ENCODE assay signal across 9 cellular contexts in the genomic region with DNA sequence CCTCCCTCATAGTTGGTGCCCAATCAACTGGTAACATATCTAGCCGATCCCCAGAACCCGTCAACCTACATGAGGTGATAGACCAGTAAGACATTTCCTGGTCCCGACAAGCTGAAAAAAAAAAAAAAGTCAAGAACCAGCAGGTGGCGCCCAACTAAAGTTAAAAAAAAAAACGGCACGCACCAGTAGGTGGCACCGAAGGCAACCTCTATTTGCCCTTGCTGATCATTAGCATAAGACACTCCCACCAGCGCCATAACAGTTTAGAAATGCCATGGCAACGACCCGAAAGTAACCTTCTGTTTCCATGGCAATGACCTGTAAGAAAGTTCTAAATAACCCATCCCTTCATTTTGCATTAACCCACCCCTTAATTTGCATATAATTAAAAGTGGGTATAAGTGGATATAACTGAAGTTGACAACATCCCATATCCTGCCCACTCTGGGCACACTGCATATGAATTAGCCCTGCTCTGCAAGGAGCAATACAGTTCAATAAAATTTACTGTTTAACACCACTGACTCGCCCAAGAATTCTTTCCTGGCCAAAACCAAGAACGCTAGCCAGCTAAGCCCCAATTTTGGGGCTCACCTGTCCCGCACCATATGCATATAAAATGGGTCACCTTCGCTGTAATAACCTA.
DNase-seq lines count a peak whose midpoint lies in the region; ATAC-seq, FAIRE-seq and TF ChIP-seq lines count a peak whose summit lies in the region.
"Had no signal": no experiment of that assay in that cellular context is flagged by ENCODE, and none has a peak within 500 bp of the region (broad histone marks: within the 10 kb centered on the region; RNA-seq: fewer than 3 reads in every experiment).

No MANE protein-coding gene starts in this region.

- H3K9ac ChIP-seq in kidney (ENCODE audit: low read length in 2 of 2) = no peak overlapping the region

- intact Hi-C loops in kidney (cut with DNase I) = no loop called here

- no peaks in the 10 kb centered on the region for H3K36me3 Mint-ChIP-seq in activated CD8-positive, alpha-beta memory T cell treated with anti-CD3 and anti-CD28 coated beads, Interleukin-2, amount 10 ng/mL, durations not matched to agents 7 days and 5 days

- H3K27ac Mint-ChIP-seq in activated CD8-positive, alpha-beta memory T cell treated with anti-CD3 and anti-CD28 coated beads, Interleukin-2, amount 10 ng/mL, durations not matched to agents 7 days and 5 days = peak overlapping the region; percentile 79

- no peak overlapping the region for H3K27ac ChIP-seq in kidney (ENCODE audit: low read depth in 2 of 2, low read length in 2 of 2)
- H3K27ac ChIP-seq: ovary had no signal

- no peak overlapping the region for H3K4me3 ChIP-seq in astrocyte of the spinal cord (ENCODE audit: low read depth, low read length)
- no peak overlapping the region for H3K4me3 ChIP-seq in kidney (ENCODE audit: low read length in 2 of 2)
- H3K4me3 ChIP-seq: ovary had no signal

- peak; percentile 23 for ATAC-seq in activated CD8-positive, alpha-beta memory T cell treated with anti-CD3 and anti-CD28 coated beads, Interleukin-2, amount 10 ng/mL, durations not matched to agents 7 days and 5 days
- peak; percentile 90 for ATAC-seq in GM21576 (IDR thresholded peaks at IDR 0.05; ENCODE audit: unreplicated experiment)
- ATAC-seq in stimulated activated naive CD8-positive, alpha-beta T cell treated with anti-CD3 and anti-CD28 coated beads, Interleukin-15, Interleukin-2, amounts not matched to agents 100 U/mL and 50 U/mL, for 24 hours = no peak

- peak; percentile 80 for FAIRE-seq in kidney (lab: Jason Lieb, UNC)

- H3K4me3 Mint-ChIP-seq in activated CD8-positive, alpha-beta memory T cell treated with anti-CD3 and anti-CD28 coated beads, Interleukin-2, amount 10 ng/mL, durations not matched to agents 7 days and 5 days = no peak overlapping the region

- peaks cover 2% of the 10 kb centered on the region for H3K9me3 Mint-ChIP-seq in activated CD8-positive, alpha-beta memory T cell treated with anti-CD3 and anti-CD28 coated beads, Interleukin-2, amount 10 ng/mL, durations not matched to agents 7 days and 5 days (ENCODE audit: low read depth)

- H3K27me3 Mint-ChIP-seq in activated CD8-positive, alpha-beta memory T cell treated with anti-CD3 and anti-CD28 coated beads, Interleukin-2, amount 10 ng/mL, durations not matched to agents 7 days and 5 days = no peaks in the 10 kb centered on the region

- peaks cover 10% of the 10 kb centered on the region for H3K4me1 Mint-ChIP-seq in activated CD8-positive, alpha-beta memory T cell treated with anti-CD3 and anti-CD28 coated beads, Interleukin-2, amount 10 ng/mL, durations not matched to agents 7 days and 5 days

- no peak for DNase-seq in activated CD8-positive, alpha-beta memory T cell treated with anti-CD3 and anti-CD28 coated beads, Interleukin-2, amount 10 ng/mL, durations not matched to agents 7 days and 5 days
- no peak for DNase-seq in activated CD8-positive, alpha-beta memory T cell treated with anti-CD3 and anti-CD28 coated beads, Interleukin-2, amount 50 U/mL, for 48 hours
- DNase-seq in HS-27A (ENCODE audit: low read depth) = peak; percentile 27
- peak; percentile 50 for DNase-seq in RPMI7951 (ENCODE audit: low read depth)
- DNase-seq in astrocyte of the spinal cord (ENCODE audit: low read depth, low spot score) = peak; percentile 73
- DNase-seq in kidney = no peak
- DNase-seq in stimulated activated naive CD8-positive, alpha-beta T cell treated with anti-CD3 and anti-CD28 coated beads, Interleukin-15, Interleukin-2, amounts not matched to agents 100 U/mL and 50 U/mL, for 24 hours = peak; percentile 4

- peak; percentile 49 for TF ChIP-seq CTCF in astrocyte of the spinal cord (IDR thresholded peaks at IDR 0.05; ENCODE audit: low read depth, low read length)
- TF ChIP-seq CTCF in kidney (IDR thresholded peaks at IDR 0.05; ENCODE audit: borderline replicate concordance, extremely low read depth, insufficient read depth) = peak; percentile 56

- CTCF ChIA-PET in activated CD8-positive, alpha-beta memory T cell treated with anti-CD3 and anti-CD28 coated beads, Interleukin-2, amount 10 ng/mL, durations not matched to agents 7 days and 5 days (lab: Charles Lee) = interaction anchor here (0.7 to 1.5 kb wide), 2 partner anchors 42 to 94 kb away, joined by 3 read pairs; no protein-coding TSS in a partner anchor

- H3K4me1 ChIP-seq in kidney (ENCODE audit: control insufficient read depth in 1 of 2, insufficient read depth in 1 of 2, low read depth in 1 of 2, low read length in 2 of 2) = no peaks in the 10 kb centered on the region

- in situ Hi-C loops in astrocyte of the spinal cord (cut with HindIII; ENCODE audit: low sequenced_read_pairs) = no loop called here

- H3K36me3 ChIP-seq in kidney (ENCODE audit: control insufficient read depth in 1 of 2, insufficient read depth in 2 of 2, low read length in 2 of 2) = no peaks in the 10 kb centered on the region
- H3K36me3 ChIP-seq: ovary had no signal

- H3K9me3 ChIP-seq in kidney (ENCODE audit: control insufficient read depth in 1 of 2, low read length in 2 of 2) = no peaks in the 10 kb centered on the region
- H3K9me3 ChIP-seq: ovary had no signal

Comparison
In these comparisons a context has a peak if more than half of its experiments do, and no peak if none do; other contexts are left out.
1. DNase-seq: peak in HS-27A (single experiment), RPMI7951 (single experiment), astrocyte of the spinal cord (single experiment) and stimulated activated naive CD8-positive, alpha-beta T cell treated with anti-CD3 and anti-CD28 coated beads, Interleukin-15, Interleukin-2, amounts not matched to agents 100 U/mL and 50 U/mL, for 24 hours (single experiment); none in activated CD8-positive, alpha-beta memory T cell treated with anti-CD3 and anti-CD28 coated beads, Interleukin-2, amount 10 ng/mL, durations not matched to agents 7 days and 5 days (single experiment), activated CD8-positive, alpha-beta memory T cell treated with anti-CD3 and anti-CD28 coated beads, Interleukin-2, amount 50 U/mL, for 48 hours (single experiment) and kidney (single experiment).